8 cellular contexts compared by ENCODE assay signal in the genomic region with DNA sequence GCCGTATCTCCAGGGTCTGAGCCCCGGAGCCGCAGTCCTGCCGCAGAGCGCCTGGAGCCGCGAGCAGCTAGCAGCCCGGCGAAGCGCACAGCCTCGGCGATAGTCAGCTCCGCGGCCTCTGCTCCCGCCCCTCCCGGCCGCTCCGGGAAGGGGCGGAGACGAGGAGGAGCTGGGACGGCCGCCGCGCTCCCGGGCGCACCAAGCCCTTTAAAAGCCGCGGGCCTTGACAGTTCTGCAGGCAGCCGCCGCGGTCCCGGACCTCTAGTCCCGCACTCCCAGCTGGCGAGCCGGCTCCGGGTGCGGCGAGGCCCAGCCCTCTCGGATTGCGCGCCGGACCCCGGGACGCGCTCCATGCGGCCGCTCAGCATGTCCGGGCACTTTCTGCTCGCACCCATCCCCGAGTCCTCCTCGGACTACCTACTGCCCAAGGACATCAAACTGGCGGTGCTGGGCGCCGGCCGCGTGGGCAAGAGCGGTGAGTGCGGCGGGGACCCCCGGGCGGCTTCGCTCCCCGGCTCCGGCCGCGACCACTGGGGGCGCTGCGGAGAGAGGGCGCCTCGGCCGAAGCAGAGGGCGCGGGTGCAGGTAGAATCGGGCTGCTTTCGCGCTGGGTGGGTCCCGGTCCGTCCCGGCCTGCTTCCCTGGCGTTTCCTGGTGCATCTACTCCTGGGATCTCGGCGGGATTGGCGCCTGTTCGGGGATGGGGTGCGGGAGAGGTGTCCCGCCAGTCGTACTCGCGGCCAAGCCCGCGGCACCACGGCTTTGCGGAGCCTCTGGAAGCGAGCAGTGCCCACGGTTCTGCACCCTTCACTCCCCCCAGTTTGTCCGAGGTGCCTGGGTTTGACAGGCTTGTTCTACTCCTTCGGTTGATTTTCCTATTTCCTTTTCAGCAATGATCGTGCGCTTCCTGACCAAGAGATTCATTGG. TPM values are rescaled to one million over a fixed set of nuclear protein-coding genes. Genes with fewer than 3 reads are reported as not detected.
DNase-seq lines count a peak whose midpoint lies in the region; ATAC-seq and TF ChIP-seq lines count a peak whose summit lies in the region.

A gene with protein sequence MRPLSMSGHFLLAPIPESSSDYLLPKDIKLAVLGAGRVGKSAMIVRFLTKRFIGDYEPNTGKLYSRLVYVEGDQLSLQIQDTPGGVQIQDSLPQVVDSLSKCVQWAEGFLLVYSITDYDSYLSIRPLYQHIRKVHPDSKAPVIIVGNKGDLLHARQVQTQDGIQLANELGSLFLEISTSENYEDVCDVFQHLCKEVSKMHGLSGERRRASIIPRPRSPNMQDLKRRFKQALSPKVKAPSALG (plus strand): TSS at position 237 of the 927 bp plus-strand sequence. CDS start 115 bp downstream, at position 352.

- WGBS in testis, 2 donors, result 1 to 2% methylated on average over 19 to 50 of the region's 99 CpGs

- peak within 1 kb of the TSS; percentile 89 to 97 (median 92) for H3K4me3 Mint-ChIP-seq in IgD-negative memory B cell
- peak within 1 kb of the TSS; percentile 93 for H3K4me3 Mint-ChIP-seq in activated naive CD8-positive, alpha-beta T cell

- peaks cover 10 to 22% (median 13%) of the 10 kb centered on the region in 3 donors for H3K4me1 Mint-ChIP-seq in IgD-negative memory B cell
- H3K4me1 Mint-ChIP-seq in activated naive CD8-positive, alpha-beta T cell (ENCODE audit: low read depth), result peaks cover 26% of the 10 kb centered on the region

- H3K4me2 ChIP-seq in osteoblast (ENCODE audit: insufficient read depth, low read length), result peak within 1 kb of the TSS; percentile 91

- H3K9me3 ChIP-seq in osteoblast (ENCODE audit: low read depth, low read length), result no peaks in the 10 kb centered on the region
- no peaks in the 10 kb centered on the region for H3K9me3 ChIP-seq in testis

- no peaks in the 10 kb centered on the region for H3K79me2 ChIP-seq in osteoblast (ENCODE audit: insufficient read depth, low read length)

- peak within 1 kb of the TSS in 2 of 3 donors; percentile 13 to 56 for H3K27ac Mint-ChIP-seq in IgD-negative memory B cell
- peak within 1 kb of the TSS; percentile 75 for H3K27ac Mint-ChIP-seq in activated naive CD8-positive, alpha-beta T cell

- peaks cover 3% of the 10 kb centered on the region for H4K20me1 ChIP-seq in osteoblast (ENCODE audit: insufficient read depth, low read length)

- DNase-seq in ELR (ENCODE audit: low read depth) (peak; percentile 86), SK-MEL-5 (ENCODE audit: low read depth, low spot score) (peak; percentile 72), glomerular visceral epithelial cell (ENCODE audit: extremely low spot score) (peak; percentile 83), osteoblast (ENCODE audit: insufficient read length, low spot score, missing footprints) (peak; percentile 96), testis (peak; percentile 87)

- peaks cover 3% of the 10 kb centered on the region for H3K27me3 Mint-ChIP-seq in IgD-negative memory B cell
- no peaks in the 10 kb centered on the region for H3K27me3 Mint-ChIP-seq in activated naive CD8-positive, alpha-beta T cell

- no peaks in the 10 kb centered on the region for H3K36me3 ChIP-seq in osteoblast (ENCODE audit: insufficient read depth, low read length)
- H3K36me3 ChIP-seq in testis (ENCODE audit: low read depth, missing control alignments), result no peaks in the 10 kb centered on the region

- no peak for TF ChIP-seq POLR2A in testis (IDR thresholded peaks at IDR 0.05)

- H3K27me3 ChIP-seq in osteoblast (ENCODE audit: insufficient read depth, low read length), result no peaks in the 10 kb centered on the region
- H3K27me3 ChIP-seq in testis, result no peaks in the 10 kb centered on the region

- in situ Hi-C loops in SK-MEL-5 (cut with HindIII; ENCODE audit: low pct_unique_long_range_greater_than_20kb, low sequenced_read_pairs), result no loop called here

- peak; percentile 88 for ATAC-seq in GM21528 (IDR thresholded peaks at IDR 0.05; ENCODE audit: low FRiP score, unreplicated experiment)

- intact Hi-C loops in testis (cut with DNase I; ENCODE audit: low total_unique reads), result no loop called here

- H3K27ac ChIP-seq in osteoblast (ENCODE audit: low read depth, low read length) (peak within 1 kb of the TSS; percentile 63), testis (peak within 1 kb of the TSS; percentile 55 to 91)

- H3K4me1 ChIP-seq in osteoblast (ENCODE audit: insufficient read depth, low read length) (peaks cover 36% of the 10 kb centered on the region), testis (peaks cover 37% of the 10 kb centered on the region)

- peak within 1 kb of the TSS; percentile 79 for H2AFZ ChIP-seq in osteoblast (ENCODE audit: low read length)

- TF ChIP-seq CTCF in osteoblast (IDR thresholded peaks at IDR 0.05; ENCODE audit: extremely low read depth, low read depth, low read length) (peak; percentile 71), testis (IDR thresholded peaks at IDR 0.05) (peak; percentile 70 to 90 (median 89))

- peak within 1 kb of the TSS; percentile 86 for H3K4me3 ChIP-seq in osteoblast (ENCODE audit: insufficient read depth, low read length)
- H3K4me3 ChIP-seq in testis, result peak within 1 kb of the TSS; percentile 75 to 78

- no peaks in the 10 kb centered on the region for H3K9me3 Mint-ChIP-seq in IgD-negative memory B cell
- H3K9me3 Mint-ChIP-seq in activated naive CD8-positive, alpha-beta T cell (ENCODE audit: low read depth), result no peaks in the 10 kb centered on the region

- no peaks in the 10 kb centered on the region for H3K36me3 Mint-ChIP-seq in IgD-negative memory B cell
- no peaks in the 10 kb centered on the region for H3K36me3 Mint-ChIP-seq in activated naive CD8-positive, alpha-beta T cell

RNA-seq across cellular contexts. Expression of the gene that starts here (rescaled TPM):
- polyA plus RNA-seq in IgD-negative memory B cell (3.6 TPM), testis (ENCODE audit: insufficient read depth, low read depth, low replicate concordance) (11.8 TPM)
- 0.27 and 1.7 TPM in 2 replicates for total RNA-seq in SK-MEL-5 (2014; rRNA removed; shearing (Covaris generic))
- 1.3 and 2.5 TPM in 2 replicates for polyA plus RNA-seq in SK-MEL-5 (2015; cell fraction: cytosol; rRNA removed)
- 0.72 TPM in 1 of 2 replicates, not detected in the other for polyA plus RNA-seq in SK-MEL-5 (2015; cell fraction: nucleus; rRNA removed)
- total RNA-seq in osteoblast (8.8 and 11.9 TPM in 2 replicates), testis (1 to 10 TPM; 8.2 to 10.0 TPM)

Comparison
In these comparisons a context has a peak if more than half of its experiments do, and no peak if none do; other contexts are left out.
1. Peak in every context shown above with its lines: DNase-seq, ATAC-seq, H3K4me3 ChIP-seq and H3K27ac ChIP-seq.